Comparison of ENCODE assay signal across 10 cellular contexts in the genomic region with DNA sequence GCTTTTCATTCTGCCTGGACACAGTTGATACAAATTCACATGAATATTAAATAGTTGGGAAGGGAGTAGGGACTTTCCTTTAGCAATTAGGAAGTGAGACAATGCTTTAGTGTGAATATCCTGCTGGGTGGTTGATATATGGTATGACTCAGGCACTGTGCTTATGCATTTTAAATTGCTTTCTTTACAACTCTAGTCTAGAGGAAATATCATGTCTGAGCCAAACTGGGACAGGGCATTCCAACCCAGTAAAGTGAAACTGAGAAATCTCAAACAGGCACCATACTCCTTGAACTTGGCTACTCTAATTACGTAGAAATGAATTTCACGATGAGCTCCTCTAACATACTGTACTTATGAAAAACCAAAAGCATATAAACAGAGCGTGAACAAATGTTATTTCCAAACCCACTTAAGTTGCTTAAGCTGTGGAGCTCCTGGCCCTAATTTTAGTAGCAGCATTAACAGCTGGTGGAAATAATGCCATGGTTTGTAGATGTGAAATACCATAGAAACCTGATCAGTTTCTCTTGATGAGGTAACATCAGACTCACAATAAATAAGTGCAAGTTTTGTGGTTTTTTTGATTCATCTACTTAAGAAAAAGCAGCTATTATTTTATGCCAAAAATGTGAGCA.
A peak's percentile ranks its signal among the peaks of the same experiment; 100 is the strongest.
DNase-seq lines count a peak whose midpoint lies in the region; ATAC-seq, FAIRE-seq and TF ChIP-seq lines count a peak whose summit lies in the region.
"Had no signal": no experiment of that assay in that cellular context is flagged by ENCODE, and none has a peak within 500 bp of the region (broad histone marks: within the 10 kb centered on the region; RNA-seq: fewer than 3 reads in every experiment).

No MANE protein-coding gene starts in this region.

- H3K36me3 ChIP-seq in MG63 (no peaks in the 10 kb centered on the region), mucosa of descending colon (ENCODE audit: low read depth) (no peaks in the 10 kb centered on the region), vagina (no peaks in the 10 kb centered on the region)

- H3K27ac ChIP-seq in vagina = no peak overlapping the region

- peaks cover 7% of the 10 kb centered on the region for H3K4me1 ChIP-seq in mucosa of descending colon (ENCODE audit: low read depth)
- peaks cover 23% of the 10 kb centered on the region for H3K4me1 ChIP-seq in vagina

- peak; percentile 26 for DNase-seq in COLO829 (ENCODE audit: low spot score)
- DNase-seq in MG63 = peak; percentile 12
- peak; percentile 36 to 90 for DNase-seq in dermis microvascular lymphatic vessel endothelial cell (ENCODE audit: low read depth in 2 of 2)
- no peak for DNase-seq in mucosa of descending colon
- DNase-seq in vagina (ENCODE audit: extremely low spot score in 2 of 2) = no peak
- DNase-seq in H54 (ENCODE audit: insufficient read length, low spot score) = no peak
- no peak for DNase-seq in AG20443 (ENCODE audit: low spot score)
- DNase-seq: activated naive CD8-positive, alpha-beta T cell treated with anti-CD3 and anti-CD28 coated beads, Interleukin-2, amount 10 ng/mL, durations not matched to agents 7 days and 5 days; stimulated activated naive CD4-positive, alpha-beta T cell treated with Interleukin-2 at 50 U/mL for 16 hours had no signal

- H3K9me3 ChIP-seq in MG63 (no peaks in the 10 kb centered on the region), mucosa of descending colon (no peaks in the 10 kb centered on the region), vagina (no peaks in the 10 kb centered on the region)

- TF ChIP-seq POLR2A in vagina (IDR thresholded peaks at IDR 0.05) = no peak
- TF ChIP-seq POLR2A in H54 (IDR thresholded peaks at IDR 0.05; ENCODE audit: low read depth, low read length) = no peak

- FAIRE-seq in H54 (lab: Jason Lieb, UNC) = no peak

- H3K4me3 ChIP-seq in MG63 = 0 out of 2 replicates have a peak overlapping the region, but pooled peaks have one; percentile 2
- no peak overlapping the region for H3K4me3 ChIP-seq in mucosa of descending colon
- no peak overlapping the region for H3K4me3 ChIP-seq in vagina

- ATAC-seq in mucosa of descending colon (peak; percentile 91), HG02763 (IDR thresholded peaks at IDR 0.05; ENCODE audit: unreplicated experiment) (no peak)

- intact Hi-C loops in mucosa of descending colon (cut with DNase I, micrococcal nuclease) (no loop called here), vagina (cut with DNase I) (no loop called here)

- TF ChIP-seq CTCF in mucosa of descending colon (IDR thresholded peaks at IDR 0.05) (no peak), vagina (IDR thresholded peaks at IDR 0.05) (no peak)

- H3K27me3 ChIP-seq in MG63 (no peaks in the 10 kb centered on the region), vagina (no peaks in the 10 kb centered on the region)

Comparison
In these comparisons a context has a peak if more than half of its experiments do, and no peak if none do; other contexts are left out.
1. DNase-seq: peak in COLO829 (single experiment), MG63 (single experiment) and dermis microvascular lymphatic vessel endothelial cell (2 of 2); none in mucosa of descending colon (0 of 3), vagina (0 of 2), H54 (single experiment) and AG20443 (single experiment).